ENCODE assay signal across 34 cellular contexts in genomic region chr5:137739737-137740136, GRCh38.
"Had no signal": no experiment of that assay in that cellular context is flagged by ENCODE, and none has a peak within 500 bp of the region (broad histone marks: within the 10 kb centered on the region; RNA-seq: fewer than 3 reads in every experiment).

No MANE protein-coding gene starts in this region.

- H3K36me3 ChIP-seq: ascending aorta, cardiac muscle cell had no signal

- H3K4me1 Mint-ChIP-seq: central memory CD8-positive, alpha-beta T cell had no signal

- H3K27me3 Mint-ChIP-seq: activated B cell treated with CpG ODN at 0.5 μM for 24 hours; activated CD4-positive, alpha-beta memory T cell treated with anti-CD3 and anti-CD28 coated beads, Interleukin-2, amount 10 ng/mL, durations not matched to agents 7 days and 5 days; activated CD4-positive, alpha-beta T cell treated with anti-CD3 and anti-CD28 coated beads for 36 hours; activated CD4-positive, alpha-beta T cell treated with anti-CD3 and anti-CD28 coated beads, Interleukin-2, amount 10 ng/mL, durations not matched to agents 7 days and 5 days; activated CD8-positive, alpha-beta memory T cell treated with anti-CD3 and anti-CD28 coated beads, Interleukin-2, amount 10 ng/mL, durations not matched to agents 7 days and 5 days; activated naive CD4-positive, alpha-beta T cell treated with anti-CD3 and anti-CD28 coated beads, Interleukin-2, amount 10 ng/mL, durations not matched to agents 7 days and 5 days; activated naive CD4-positive, alpha-beta T cell treated with anti-CD3 and anti-CD28 coated beads, Interleukin-2, amount 50 U/mL, for 24 hours; activated T-cell treated with anti-CD3 and anti-CD28 coated beads, Interleukin-2, amount 50 U/mL, for 24 hours; brain; central memory CD8-positive, alpha-beta T cell; T-cell had no signal

- H3K9me3 Mint-ChIP-seq: activated CD4-positive, alpha-beta memory T cell treated with anti-CD3 and anti-CD28 coated beads, Interleukin-2, amount 10 ng/mL, durations not matched to agents 7 days and 5 days; activated naive CD4-positive, alpha-beta T cell treated with anti-CD3 and anti-CD28 coated beads, Interleukin-2, amount 50 U/mL, for 24 hours; central memory CD8-positive, alpha-beta T cell; T-cell had no signal

- H3K27ac ChIP-seq: ascending aorta, cardiac muscle cell, VCaP had no signal

- H3K4me3 ChIP-seq: ascending aorta, cardiac muscle cell had no signal

- H3K36me3 Mint-ChIP-seq: activated naive CD4-positive, alpha-beta T cell treated with anti-CD3 and anti-CD28 coated beads, Interleukin-2, amount 50 U/mL, for 24 hours; brain; T-cell had no signal

- H3K27ac Mint-ChIP-seq: activated B cell treated with CpG ODN at 0.5 μM for 24 hours; activated CD4-positive, alpha-beta memory T cell treated with anti-CD3 and anti-CD28 coated beads, Interleukin-2, amount 10 ng/mL, durations not matched to agents 7 days and 5 days; activated CD4-positive, alpha-beta T cell treated with anti-CD3 and anti-CD28 coated beads for 36 hours; activated CD4-positive, alpha-beta T cell treated with anti-CD3 and anti-CD28 coated beads, Interleukin-2, amount 10 ng/mL, durations not matched to agents 7 days and 5 days; activated CD8-positive, alpha-beta memory T cell treated with anti-CD3 and anti-CD28 coated beads, Interleukin-2, amount 10 ng/mL, durations not matched to agents 7 days and 5 days; activated CD8-positive, alpha-beta T cell treated with anti-CD3 and anti-CD28 coated beads, Interleukin-2, amount 10 ng/mL, durations not matched to agents 7 days and 5 days; activated naive CD4-positive, alpha-beta T cell treated with anti-CD3 and anti-CD28 coated beads, Interleukin-2, amount 10 ng/mL, durations not matched to agents 7 days and 5 days; activated naive CD4-positive, alpha-beta T cell treated with anti-CD3 and anti-CD28 coated beads, Interleukin-2, amount 50 U/mL, for 24 hours; activated T-helper 2 cell treated with anti-CD3 and anti-CD28 coated beads, Interferon-gamma antibody, Interleukin-2, Interleukin-4, amounts not matched to agents 10 μg/mL and 5 μg/mL and 100 μg/mL, durations not matched to agents 14 hours and 24 hours and 36 hours; brain; T-helper 2 cell treated with Interferon-gamma antibody and Interleukin-4, amounts not matched to agents 5 μg/mL and 100 μg/mL, for 36 hours had no signal

- H3K9me3 ChIP-seq: ascending aorta had no signal

- H3K4me3 Mint-ChIP-seq: activated B cell treated with CpG ODN at 0.5 μM for 24 hours; activated CD4-positive, alpha-beta memory T cell treated with anti-CD3 and anti-CD28 coated beads, Interleukin-2, amount 10 ng/mL, durations not matched to agents 7 days and 5 days; activated CD4-positive, alpha-beta T cell treated with anti-CD3 and anti-CD28 coated beads for 36 hours; activated CD4-positive, alpha-beta T cell treated with anti-CD3 and anti-CD28 coated beads, Interleukin-2, amount 10 ng/mL, durations not matched to agents 7 days and 5 days; activated CD8-positive, alpha-beta memory T cell treated with anti-CD3 and anti-CD28 coated beads, Interleukin-2, amount 10 ng/mL, durations not matched to agents 7 days and 5 days; activated CD8-positive, alpha-beta T cell treated with anti-CD3 and anti-CD28 coated beads, Interleukin-2, amount 10 ng/mL, durations not matched to agents 7 days and 5 days; activated naive CD4-positive, alpha-beta T cell treated with anti-CD3 and anti-CD28 coated beads, Interleukin-2, amount 10 ng/mL, durations not matched to agents 7 days and 5 days; activated T-cell treated with anti-CD3 and anti-CD28 coated beads, Interleukin-2, amount 50 U/mL, for 24 hours; brain; central memory CD8-positive, alpha-beta T cell; T-cell; T-helper 2 cell treated with Interferon-gamma antibody and Interleukin-4, amounts not matched to agents 5 μg/mL and 100 μg/mL, for 36 hours had no signal

- FAIRE-seq: bronchial epithelial cell, TTC549 had no signal

- H3K27me3 ChIP-seq: ascending aorta, cardiac muscle cell had no signal

- ATAC-seq: activated CD4-positive, alpha-beta T cell treated with anti-CD3 and anti-CD28 coated beads for 36 hours; activated CD8-positive, alpha-beta memory T cell treated with anti-CD3 and anti-CD28 coated beads, Interleukin-2, amount 10 ng/mL, durations not matched to agents 7 days and 5 days; activated CD8-positive, alpha-beta T cell treated with anti-CD3 and anti-CD28 coated beads, Interleukin-2, amount 10 ng/mL, durations not matched to agents 7 days and 5 days; T-cell had no signal

- DNase-seq: activated B cell treated with CpG ODN at 0.5 μM for 24 hours; activated CD4-positive, alpha-beta memory T cell treated with anti-CD3 and anti-CD28 coated beads, Interleukin-2, amount 10 ng/mL, durations not matched to agents 7 days and 5 days; activated CD4-positive, alpha-beta T cell treated with anti-CD3 and anti-CD28 coated beads for 1 hour; activated CD4-positive, alpha-beta T cell treated with anti-CD3 and anti-CD28 coated beads for 36 hours; activated CD4-positive, alpha-beta T cell treated with anti-CD3 and anti-CD28 coated beads for 48 hours; activated CD4-positive, alpha-beta T cell treated with anti-CD3 and anti-CD28 coated beads, Interleukin-2, amount 10 ng/mL, durations not matched to agents 7 days and 5 days; activated CD4-positive, alpha-beta T cell treated with anti-CD3 and anti-CD28 coated beads, Interleukin-2, amount 50 U/mL, for 48 hours; activated CD8-positive, alpha-beta memory T cell treated with anti-CD3 and anti-CD28 coated beads for 24 hours; activated CD8-positive, alpha-beta memory T cell treated with anti-CD3 and anti-CD28 coated beads, Interleukin-2, amount 10 ng/mL, durations not matched to agents 7 days and 5 days; activated CD8-positive, alpha-beta memory T cell treated with anti-CD3 and anti-CD28 coated beads, Interleukin-2, amount 50 U/mL, for 48 hours; activated CD8-positive, alpha-beta T cell treated with anti-CD3 and anti-CD28 coated beads, Interleukin-2, amount 10 ng/mL, durations not matched to agents 7 days and 5 days; activated effector memory CD4-positive, alpha-beta T cell treated with Interleukin-2 at 50 U/mL for 16 hours; activated gamma-delta T cell; activated naive CD4-positive, alpha-beta T cell treated with anti-CD3 and anti-CD28 coated beads, Interleukin-2, amount 10 ng/mL, durations not matched to agents 7 days and 5 days; activated naive CD4-positive, alpha-beta T cell treated with Interleukin-2 at 50 U/mL for 16 hours; activated T-cell treated with anti-CD3 and anti-CD28 coated beads, Interleukin-2, amount 50 U/mL, for 24 hours; activated T-cell treated with anti-CD3 and anti-CD28 coated beads, Interleukin-2, amount 50 U/mL, for 48 hours; amygdala; anterior cingulate cortex; caudate nucleus; cerebellar nuclear complex; T-cell; T-helper 2 cell; T-helper 9 cell had no signal
